8 cellular contexts compared by ENCODE assay signal in genomic region chr4:107913283-107913899, GRCh38. TPM values are rescaled to one million over a fixed set of nuclear protein-coding genes. Genes with fewer than 3 reads are reported as not detected.
DNase-seq lines count a peak whose midpoint lies in the region; ATAC-seq, FAIRE-seq and TF ChIP-seq lines count a peak whose summit lies in the region.

No MANE protein-coding gene starts in this region.

- no peak overlapping the region for H3K4me3 Mint-ChIP-seq in CD4-positive, alpha-beta memory T cell
- no peak overlapping the region for H3K4me3 Mint-ChIP-seq in WTC11

- ATAC-seq in HG02798 (IDR thresholded peaks at IDR 0.05; ENCODE audit: poor library complexity, unreplicated experiment) = peak; percentile 84
- ATAC-seq in WTC11 = peak; percentile 80

- no peak overlapping the region for H3K27ac Mint-ChIP-seq in CD4-positive, alpha-beta memory T cell
- no peak overlapping the region for H3K27ac Mint-ChIP-seq in WTC11

- H3K36me3 ChIP-seq in CD4-positive, alpha-beta memory T cell (ENCODE audit: insufficient read depth, low read length) = no peaks in the 10 kb centered on the region
- H3K36me3 ChIP-seq in ovary = no peaks in the 10 kb centered on the region

- peak; percentile 69 for TF ChIP-seq CTCF in GM13977 (IDR thresholded peaks at IDR 0.05; ENCODE audit: extremely low read depth, insufficient read depth, missing control alignments)
- TF ChIP-seq CTCF in WTC11 (IDR thresholded peaks at IDR 0.05) = peak; percentile 52
- TF ChIP-seq CTCF in ovary (IDR thresholded peaks at IDR 0.05) = peak; percentile 54 to 78 (median 74)

- WGBS in ovary, 3 donors = 8 to 18% (median 15%) methylated on average over 2 of the region's 2 CpGs

- peaks cover 0 to 2% (median under 1%) of the 10 kb centered on the region in 4 donors for H3K4me1 Mint-ChIP-seq in CD4-positive, alpha-beta memory T cell
- peaks cover 35% of the 10 kb centered on the region for H3K4me1 Mint-ChIP-seq in WTC11

- no peak overlapping the region for H3K27ac ChIP-seq in CD4-positive, alpha-beta memory T cell (ENCODE audit: low read depth, low read length)
- H3K27ac ChIP-seq in ovary = no peak overlapping the region

- H3K27me3 ChIP-seq in CD4-positive, alpha-beta memory T cell (ENCODE audit: insufficient read depth, low read length) = no peaks in the 10 kb centered on the region
- no peaks in the 10 kb centered on the region for H3K27me3 ChIP-seq in ovary

- H3K27me3 Mint-ChIP-seq in CD4-positive, alpha-beta memory T cell = peaks cover 1 to 7% of the 10 kb centered on the region in 2 donors
- H3K27me3 Mint-ChIP-seq in WTC11 (ENCODE audit: low read depth) = peaks cover 7% of the 10 kb centered on the region; the same call in 1 of the 2 replicates

- TF ChIP-seq EP300 in ovary (IDR thresholded peaks at IDR 0.05) = no peak

- H3K9me3 ChIP-seq in CD4-positive, alpha-beta memory T cell (ENCODE audit: control insufficient read depth in 1 of 2, low read length in 2 of 2) = no peaks in the 10 kb centered on the region
- no peaks in the 10 kb centered on the region for H3K9me3 ChIP-seq in ovary

- H3K9me3 Mint-ChIP-seq in CD4-positive, alpha-beta memory T cell = peaks cover 0 to under 1% (median 0%) of the 10 kb centered on the region in 8 donors
- peaks cover 7% of the 10 kb centered on the region for H3K9me3 Mint-ChIP-seq in WTC11

- in situ Hi-C loops in GM13977 (cut with MboI; ENCODE audit: low pct_unique_long_range_greater_than_20kb, low sequenced_read_pairs, unreplicated experiment) = loop anchor here (25.0 kb wide), 1 partner anchor 151 kb away; no protein-coding TSS in a partner anchor

- POLR2A ChIA-PET in CD4-positive, alpha-beta memory T cell (lab: Charles Lee; ENCODE audit: partially characterized antibody) = no interaction called here
- POLR2A ChIA-PET in WTC11 (lab: Charles Lee) = no interaction called here

- intact Hi-C loops in CD4-positive, alpha-beta memory T cell (cut with micrococcal nuclease) = loop anchor here (1.0 to 2.0 kb wide), 3 partner anchors 17 to 659 kb away; partner anchors contain the start of gene CYP2U1
- intact Hi-C loops in ovary (cut with DNase I) = no loop called here

- DNase-seq in CD4-positive, alpha-beta memory T cell = peak; percentile 57 to 62 (median 59)
- DNase-seq in GM13977 (ENCODE audit: low spot score) (no peak), NCI-H1417 treated with DMSO at 0.1 percent for 48 hours (lab: John Stamatoyannopoulos, UW) (peak; percentile 39), WTC11 (ENCODE audit: low spot score) (no peak), frontal cortex (ENCODE audit: low spot score in 2 of 2) (peak in 1 of 2 donors; percentile 24), ovary (peak in 1 of 5 donors; percentile 36)
- no peak for DNase-seq in activated effector memory CD4-positive, alpha-beta T cell treated with anti-CD3 and anti-CD28 coated beads, Interleukin-2, amount 50 U/mL, for 16 hours

- peak; percentile 97 for FAIRE-seq in frontal cortex (lab: Jason Lieb, UNC)

- TF ChIP-seq POLR2A in ovary (IDR thresholded peaks at IDR 0.05) = no peak

- CTCF ChIA-PET in CD4-positive, alpha-beta memory T cell (lab: Charles Lee; ENCODE audit: partially characterized antibody) = interaction anchor here (0.9 to 1.3 kb wide), 6 partner anchors 10 to 659 kb away, joined by 3 to 10 read pairs (median 5); no protein-coding TSS in a partner anchor
- CTCF ChIA-PET in WTC11 (lab: Charles Lee) = interaction anchor here (1.1 kb wide), 1 partner anchor 155 kb away, joined by 7 read pairs; no protein-coding TSS in a partner anchor

- H3K4me3 ChIP-seq in CD4-positive, alpha-beta memory T cell (ENCODE audit: low read length in 2 of 2) = no peak overlapping the region
- no peak overlapping the region for H3K4me3 ChIP-seq in ovary

- no peaks in the 10 kb centered on the region for H3K4me1 ChIP-seq in CD4-positive, alpha-beta memory T cell (ENCODE audit: insufficient read depth, low read length)
- no peaks in the 10 kb centered on the region for H3K4me1 ChIP-seq in ovary (ENCODE audit: insufficient read depth)

- no peaks in the 10 kb centered on the region for H3K36me3 Mint-ChIP-seq in CD4-positive, alpha-beta memory T cell
- no peaks in the 10 kb centered on the region for H3K36me3 Mint-ChIP-seq in WTC11

TF ChIP-seq in WTC11, 78 proteins besides CTCF, POLR2A, EP300 and RAD21:
- TF ChIP-seq ZNF532 (CRISPR knock-in tag; IDR thresholded peaks at IDR 0.05; ENCODE audit: borderline replicate concordance) (no peak), ATF2 (CRISPR knock-in tag; IDR thresholded peaks at IDR 0.05; ENCODE audit: borderline replicate concordance, low read depth) (no peak), ESRRA (CRISPR knock-in tag; IDR thresholded peaks at IDR 0.05; ENCODE audit: borderline replicate concordance) (no peak)

RNA-seq across cellular contexts. Expression of gene CYP2U1, which starts 18.0 kb away (rescaled TPM):
- total RNA-seq in CD4-positive, alpha-beta memory T cell = 1 to 10 TPM; 6.3 to 7.2 TPM
- 1 to 10 TPM; 2.0 to 4.3 TPM for polyA plus RNA-seq in CD4-positive, alpha-beta memory T cell
- total RNA-seq in WTC11 (2021) (2.9 to 4.9 TPM (median 4.9 TPM) in 3 replicates), frontal cortex (11.4 TPM), ovary (10 to 100 TPM in 6 of 7 donors, 1 to 10 TPM in 1; 7.2 to 15.6 (median 11.9) TPM)
- polyA plus RNA-seq in ovary = 10 to 100 TPM in 1 of 2 donors, 1 to 10 TPM in 1; 7.3 to 19.7 TPM

Comparison
In these comparisons a context has a peak if more than half of its experiments do, and no peak if none do; other contexts are left out.
1. DNase-seq: peak in CD4-positive, alpha-beta memory T cell (5 of 5) and NCI-H1417 treated with DMSO at 0.1 percent for 48 hours (single experiment); none in GM13977 (single experiment), WTC11 (single experiment) and activated effector memory CD4-positive, alpha-beta T cell treated with anti-CD3 and anti-CD28 coated beads, Interleukin-2, amount 50 U/mL, for 16 hours (single experiment).
2. Peak in every context shown above with its lines, with median percentiles within 50 percentile points of each other: CTCF ChIP-seq.